1 cellular context compared by ENCODE assay signal in the genomic region with DNA sequence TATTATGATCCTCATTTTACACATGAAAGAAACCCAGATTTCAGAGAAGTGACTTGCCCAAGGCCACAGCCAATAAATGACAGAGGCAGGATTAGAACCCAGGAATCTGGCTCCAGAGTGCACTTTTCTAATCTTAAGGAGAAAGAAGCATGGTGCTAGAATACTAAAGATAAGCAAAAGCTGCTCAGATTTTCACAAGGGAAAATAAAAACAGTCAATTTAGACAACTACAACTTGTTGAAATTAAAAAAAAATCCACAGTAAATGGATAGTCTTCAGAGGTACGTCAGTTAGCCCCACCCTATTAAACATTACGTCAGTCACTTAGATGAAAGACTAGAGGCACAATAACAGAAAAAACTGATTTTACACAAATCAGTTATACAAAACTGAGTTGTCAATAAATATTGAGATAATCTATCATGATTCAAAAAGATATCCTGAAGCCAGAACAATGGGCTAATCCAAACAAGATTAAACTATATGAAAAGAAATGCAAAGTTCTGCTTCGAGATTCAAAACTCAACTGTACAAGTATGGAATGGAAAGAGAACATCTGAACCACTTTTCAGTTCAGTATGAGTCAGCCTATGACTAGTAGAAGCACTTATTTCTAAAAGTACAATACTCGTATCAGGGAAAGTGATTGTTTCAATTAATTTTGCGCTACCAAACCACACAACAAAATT.
TF ChIP-seq lines count a peak whose summit lies in the region.

No MANE protein-coding gene starts in this region.

TF ChIP-seq in K562, 482 proteins besides CTCF, POLR2A, EP300 and RAD21 (continued from another document):
- TF ChIP-seq, protein P1, sequence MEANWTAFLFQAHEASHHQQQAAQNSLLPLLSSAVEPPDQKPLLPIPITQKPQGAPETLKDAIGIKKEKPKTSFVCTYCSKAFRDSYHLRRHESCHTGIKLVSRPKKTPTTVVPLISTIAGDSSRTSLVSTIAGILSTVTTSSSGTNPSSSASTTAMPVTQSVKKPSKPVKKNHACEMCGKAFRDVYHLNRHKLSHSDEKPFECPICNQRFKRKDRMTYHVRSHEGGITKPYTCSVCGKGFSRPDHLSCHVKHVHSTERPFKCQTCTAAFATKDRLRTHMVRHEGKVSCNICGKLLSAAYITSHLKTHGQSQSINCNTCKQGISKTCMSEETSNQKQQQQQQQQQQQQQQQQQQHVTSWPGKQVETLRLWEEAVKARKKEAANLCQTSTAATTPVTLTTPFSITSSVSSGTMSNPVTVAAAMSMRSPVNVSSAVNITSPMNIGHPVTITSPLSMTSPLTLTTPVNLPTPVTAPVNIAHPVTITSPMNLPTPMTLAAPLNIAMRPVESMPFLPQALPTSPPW (CRISPR knock-in tag; IDR thresholded peaks at IDR 0.05), result no peak
- no peak for TF ChIP-seq ZNF644 (tag; IDR thresholded peaks at IDR 0.05; ENCODE audit: low read depth)
- TF ChIP-seq ZNF431 (CRISPR knock-in tag; IDR thresholded peaks at IDR 0.05), result no peak
- no peak for TF ChIP-seq RUNX1 (IDR thresholded peaks at IDR 0.05; ENCODE audit: low read depth)
- TF ChIP-seq SMARCE1 (IDR thresholded peaks at IDR 0.05), result peak; percentile 23; the same call in 1 of the 2 replicates
- TF ChIP-seq RAD51 (IDR thresholded peaks at IDR 0.05; ENCODE audit: borderline replicate concordance, low read depth), result no peak
- TF ChIP-seq EWSR1 (IDR thresholded peaks at IDR 0.05; ENCODE audit: borderline replicate concordance, low read depth, partially characterized antibody), result no peak
- TF ChIP-seq, protein P2, sequence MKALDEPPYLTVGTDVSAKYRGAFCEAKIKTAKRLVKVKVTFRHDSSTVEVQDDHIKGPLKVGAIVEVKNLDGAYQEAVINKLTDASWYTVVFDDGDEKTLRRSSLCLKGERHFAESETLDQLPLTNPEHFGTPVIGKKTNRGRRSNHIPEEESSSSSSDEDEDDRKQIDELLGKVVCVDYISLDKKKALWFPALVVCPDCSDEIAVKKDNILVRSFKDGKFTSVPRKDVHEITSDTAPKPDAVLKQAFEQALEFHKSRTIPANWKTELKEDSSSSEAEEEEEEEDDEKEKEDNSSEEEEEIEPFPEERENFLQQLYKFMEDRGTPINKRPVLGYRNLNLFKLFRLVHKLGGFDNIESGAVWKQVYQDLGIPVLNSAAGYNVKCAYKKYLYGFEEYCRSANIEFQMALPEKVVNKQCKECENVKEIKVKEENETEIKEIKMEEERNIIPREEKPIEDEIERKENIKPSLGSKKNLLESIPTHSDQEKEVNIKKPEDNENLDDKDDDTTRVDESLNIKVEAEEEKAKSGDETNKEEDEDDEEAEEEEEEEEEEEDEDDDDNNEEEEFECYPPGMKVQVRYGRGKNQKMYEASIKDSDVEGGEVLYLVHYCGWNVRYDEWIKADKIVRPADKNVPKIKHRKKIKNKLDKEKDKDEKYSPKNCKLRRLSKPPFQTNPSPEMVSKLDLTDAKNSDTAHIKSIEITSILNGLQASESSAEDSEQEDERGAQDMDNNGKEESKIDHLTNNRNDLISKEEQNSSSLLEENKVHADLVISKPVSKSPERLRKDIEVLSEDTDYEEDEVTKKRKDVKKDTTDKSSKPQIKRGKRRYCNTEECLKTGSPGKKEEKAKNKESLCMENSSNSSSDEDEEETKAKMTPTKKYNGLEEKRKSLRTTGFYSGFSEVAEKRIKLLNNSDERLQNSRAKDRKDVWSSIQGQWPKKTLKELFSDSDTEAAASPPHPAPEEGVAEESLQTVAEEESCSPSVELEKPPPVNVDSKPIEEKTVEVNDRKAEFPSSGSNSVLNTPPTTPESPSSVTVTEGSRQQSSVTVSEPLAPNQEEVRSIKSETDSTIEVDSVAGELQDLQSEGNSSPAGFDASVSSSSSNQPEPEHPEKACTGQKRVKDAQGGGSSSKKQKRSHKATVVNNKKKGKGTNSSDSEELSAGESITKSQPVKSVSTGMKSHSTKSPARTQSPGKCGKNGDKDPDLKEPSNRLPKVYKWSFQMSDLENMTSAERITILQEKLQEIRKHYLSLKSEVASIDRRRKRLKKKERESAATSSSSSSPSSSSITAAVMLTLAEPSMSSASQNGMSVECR (CRISPR knock-in tag; IDR thresholded peaks at IDR 0.05), result no peak
- no peak for TF ChIP-seq ZFP30 (CRISPR knock-in tag; IDR thresholded peaks at IDR 0.05; ENCODE audit: borderline replicate concordance)
- TF ChIP-seq, protein P3, sequence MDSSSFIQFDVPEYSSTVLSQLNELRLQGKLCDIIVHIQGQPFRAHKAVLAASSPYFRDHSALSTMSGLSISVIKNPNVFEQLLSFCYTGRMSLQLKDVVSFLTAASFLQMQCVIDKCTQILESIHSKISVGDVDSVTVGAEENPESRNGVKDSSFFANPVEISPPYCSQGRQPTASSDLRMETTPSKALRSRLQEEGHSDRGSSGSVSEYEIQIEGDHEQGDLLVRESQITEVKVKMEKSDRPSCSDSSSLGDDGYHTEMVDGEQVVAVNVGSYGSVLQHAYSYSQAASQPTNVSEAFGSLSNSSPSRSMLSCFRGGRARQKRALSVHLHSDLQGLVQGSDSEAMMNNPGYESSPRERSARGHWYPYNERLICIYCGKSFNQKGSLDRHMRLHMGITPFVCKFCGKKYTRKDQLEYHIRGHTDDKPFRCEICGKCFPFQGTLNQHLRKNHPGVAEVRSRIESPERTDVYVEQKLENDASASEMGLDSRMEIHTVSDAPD (CRISPR knock-in tag; IDR thresholded peaks at IDR 0.05), result no peak
- peak; percentile 14 for TF ChIP-seq ARID1B (IDR thresholded peaks at IDR 0.05)
TF ChIP-seq in K562: peak in this region for 16.
